ENCODE assay signal across 13 cellular contexts in the genomic region with DNA sequence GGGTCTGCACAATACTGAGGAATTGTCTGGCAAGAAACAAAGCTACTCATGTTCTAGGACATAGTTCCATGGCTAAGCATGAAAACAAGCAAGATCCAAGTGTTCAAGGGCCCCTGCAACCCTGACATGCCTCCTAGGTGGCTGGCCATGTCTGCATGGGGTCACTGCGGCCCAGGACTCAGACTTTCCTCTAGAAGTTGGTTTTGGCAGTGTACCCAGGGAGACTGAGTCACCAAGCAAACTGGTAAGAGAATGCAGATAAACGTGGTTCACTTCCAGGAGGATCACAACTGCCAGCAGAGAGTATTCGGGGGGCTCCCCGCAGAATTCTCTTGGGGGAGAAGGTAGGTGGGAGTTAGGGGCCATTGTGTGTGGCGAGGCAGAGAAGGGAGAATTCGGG. TPM values are rescaled to one million over a fixed set of nuclear protein-coding genes. Genes with fewer than 3 reads are reported as not detected.
DNase-seq lines count a peak whose midpoint lies in the region; ATAC-seq and TF ChIP-seq lines count a peak whose summit lies in the region.
"Had no signal": no experiment of that assay in that cellular context is flagged by ENCODE, and none has a peak within 500 bp of the region (broad histone marks: within the 10 kb centered on the region; RNA-seq: fewer than 3 reads in every experiment).

No MANE protein-coding gene starts in this region.

- peaks cover 20% of the 10 kb centered on the region for H3K4me1 Mint-ChIP-seq in activated naive CD4-positive, alpha-beta T cell treated with anti-CD3 and anti-CD28 coated beads for 36 hours (ENCODE audit: low read depth)

- TF ChIP-seq EP300 in upper lobe of left lung (IDR thresholded peaks at IDR 0.05), result no peak

- TF ChIP-seq CTCF in left lung (IDR thresholded peaks at IDR 0.05) (no peak), upper lobe of left lung (IDR thresholded peaks at IDR 0.05) (no peak), GM20000 (IDR thresholded peaks at IDR 0.05; ENCODE audit: extremely low read depth, missing control alignments) (no peak)

- no peaks in the 10 kb centered on the region for H3K27me3 ChIP-seq in left lung
- no peaks in the 10 kb centered on the region for H3K27me3 ChIP-seq in upper lobe of left lung
- H3K27me3 ChIP-seq: cardiac muscle cell had no signal

- CTCF ChIA-PET in activated naive CD4-positive, alpha-beta T cell treated with anti-CD3 and anti-CD28 coated beads for 36 hours (lab: Charles Lee), result interaction anchor here (2.5 kb wide), 1 partner anchor 23 kb away, joined by 8 read pairs; no protein-coding TSS in a partner anchor

- peak overlapping the region; percentile 72 to 82 for H3K27ac ChIP-seq in left lung
- peak overlapping the region; percentile 62 to 90 (median 72) for H3K27ac ChIP-seq in upper lobe of left lung
- H3K27ac ChIP-seq: cardiac muscle cell had no signal

- no peaks in the 10 kb centered on the region for H3K27me3 Mint-ChIP-seq in activated naive CD4-positive, alpha-beta T cell treated with anti-CD3 and anti-CD28 coated beads for 36 hours (ENCODE audit: low read depth)

- H3K4me1 ChIP-seq in left lung, result peaks cover 0 to 86% of the 10 kb centered on the region in 2 donors
- peaks cover 35 to 55% (median 45%) of the 10 kb centered on the region in 4 donors for H3K4me1 ChIP-seq in upper lobe of left lung

- H3K9me3 Mint-ChIP-seq in activated naive CD4-positive, alpha-beta T cell treated with anti-CD3 and anti-CD28 coated beads, Interleukin-2, amount 50 U/mL, for 72 hours, result no peaks in the 10 kb centered on the region
- no peaks in the 10 kb centered on the region for H3K9me3 Mint-ChIP-seq in activated naive CD4-positive, alpha-beta T cell treated with anti-CD3 and anti-CD28 coated beads for 36 hours

- H3K4me3 Mint-ChIP-seq in activated naive CD4-positive, alpha-beta T cell treated with anti-CD3 and anti-CD28 coated beads for 36 hours, result no peak overlapping the region

- no peaks in the 10 kb centered on the region for H3K36me3 ChIP-seq in left lung
- no peaks in the 10 kb centered on the region for H3K36me3 ChIP-seq in upper lobe of left lung
- H3K36me3 ChIP-seq: cardiac muscle cell had no signal

- ATAC-seq in activated naive CD4-positive, alpha-beta T cell treated with anti-CD3 and anti-CD28 coated beads, Interleukin-2, amount 50 U/mL, for 72 hours, result peak; percentile 23 to 70
- no peak for ATAC-seq in left lung
- ATAC-seq in upper lobe of left lung (ENCODE audit: low FRiP score in 2 of 2), result peak in 1 of 2 donors; percentile 13

- peak overlapping the region in 1 of 2 donors; percentile 65 for H3K27ac Mint-ChIP-seq in activated naive CD4-positive, alpha-beta T cell treated with anti-CD3 and anti-CD28 coated beads, Interleukin-2, amount 50 U/mL, for 72 hours
- no peak overlapping the region for H3K27ac Mint-ChIP-seq in activated naive CD4-positive, alpha-beta T cell treated with anti-CD3 and anti-CD28 coated beads for 36 hours

- peaks cover 0 to 22% of the 10 kb centered on the region in 2 donors for H3K36me3 Mint-ChIP-seq in activated naive CD4-positive, alpha-beta T cell treated with anti-CD3 and anti-CD28 coated beads, Interleukin-2, amount 50 U/mL, for 72 hours
- no peaks in the 10 kb centered on the region for H3K36me3 Mint-ChIP-seq in activated naive CD4-positive, alpha-beta T cell treated with anti-CD3 and anti-CD28 coated beads for 36 hours (ENCODE audit: low read depth)

- DNase-seq in activated naive CD4-positive, alpha-beta T cell treated with anti-CD3 and anti-CD28 coated beads, Interleukin-2, amount 50 U/mL, for 72 hours (ENCODE audit: low spot score in 2 of 2), result no peak
- DNase-seq in activated naive CD4-positive, alpha-beta T cell treated with anti-CD3 and anti-CD28 coated beads for 36 hours, result no peak
- DNase-seq in astrocyte of the hippocampus (ENCODE audit: low read depth, low spot score) (peak; percentile 75), left lung (no peak), upper lobe of left lung (no peak), posterior vena cava (ENCODE audit: low spot score) (no peak), UCSD-AML1 (lab: John Stamatoyannopoulos, UW; ENCODE audit: unreplicated experiment) (no peak), GM20000 (ENCODE audit: low spot score) (no peak)
- DNase-seq: GDM1, glutamatergic neuron, NCI-H1092, NCI-H82 had no signal

- WGBS in upper lobe of left lung, 2 donors, result 80 to 85% methylated on average over 6 of the region's 6 CpGs

- TF ChIP-seq POLR2A in upper lobe of left lung (IDR thresholded peaks at IDR 0.05), result no peak

- H3K4me3 ChIP-seq in left lung, result no peak overlapping the region
- H3K4me3 ChIP-seq in upper lobe of left lung, result no peak overlapping the region
- H3K4me3 ChIP-seq: cardiac muscle cell had no signal

- H3K9me3 ChIP-seq in left lung (no peaks in the 10 kb centered on the region), upper lobe of left lung (no peaks in the 10 kb centered on the region)

- intact Hi-C loops in activated naive CD4-positive, alpha-beta T cell treated with anti-CD3 and anti-CD28 coated beads for 36 hours (cut with micrococcal nuclease), result no loop called here
- intact Hi-C loops in left lung (cut with DNase I) (no loop called here), posterior vena cava (cut with DNase I) (loop anchor here in 1 of 2 donors (10.0 kb wide), 1 partner anchor 51 kb away; no protein-coding TSS in a partner anchor)

RNA-seq across cellular contexts. Expression of gene PFKFB3, which starts 7.4 kb away (rescaled TPM):
- 100 to 1,000 TPM in 1 of 2 donors, 10 to 100 TPM in 1; 77.0 to 181 TPM for total RNA-seq in activated naive CD4-positive, alpha-beta T cell treated with anti-CD3 and anti-CD28 coated beads, Interleukin-2, amount 50 U/mL, for 72 hours
- 10 to 100 TPM; 87.7 to 88.5 TPM for total RNA-seq in activated naive CD4-positive, alpha-beta T cell treated with anti-CD3 and anti-CD28 coated beads for 36 hours
- total RNA-seq in left lung (100 to 1,000 TPM in 1 of 2 donors, 10 to 100 TPM in 1; 41.8 to 120 TPM), upper lobe of left lung (100 to 1,000 TPM in 1 of 6 donors, 10 to 100 TPM in 5; 48.2 to 236 (median 83.5) TPM), posterior vena cava (10 to 100 TPM; 33.2 to 43.1 TPM)
